ENCODE assay signal across 16 cellular contexts in the genomic region with DNA sequence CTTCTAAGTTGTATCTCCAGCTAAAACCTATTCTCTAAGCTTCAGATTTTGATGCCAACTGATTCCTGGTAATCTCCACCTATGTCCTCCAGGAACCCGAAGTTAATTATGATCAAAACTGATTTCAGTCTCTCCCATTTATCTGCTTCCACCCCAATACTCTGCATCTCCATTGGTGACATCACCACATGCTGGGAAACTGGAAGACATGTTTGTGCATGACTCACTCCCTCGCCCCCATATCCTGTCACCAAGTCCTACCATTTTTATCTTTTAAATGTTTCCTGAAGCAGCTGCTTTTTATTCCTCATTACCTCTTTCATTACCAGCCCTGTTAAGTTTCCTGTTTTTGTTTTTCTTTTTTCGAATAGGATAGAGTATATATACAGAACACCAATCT.
DNase-seq lines count a peak whose midpoint lies in the region; ATAC-seq, FAIRE-seq and TF ChIP-seq lines count a peak whose summit lies in the region.
"Had no signal": no experiment of that assay in that cellular context is flagged by ENCODE, and none has a peak within 500 bp of the region (broad histone marks: within the 10 kb centered on the region; RNA-seq: fewer than 3 reads in every experiment).

No MANE protein-coding gene starts in this region.

- 80% methylated on average over 1 of the region's 3 CpGs; no CpG with 5 or more reads in 1 of the 2 experiments for WGBS in IMR-90 (ENCODE audit: extremely low coverage in 2 of 2, insufficient read length in 1 of 2), 2 experiments

- H2BK120ac ChIP-seq in IMR-90 (ENCODE audit: low read depth, low read length) = no peak overlapping the region

- no peak overlapping the region for H3K14ac ChIP-seq in IMR-90 (replicated peaks; ENCODE audit: low read depth, low read length)

- no peaks in the 10 kb centered on the region for H4K20me1 ChIP-seq in IMR-90 (ENCODE audit: insufficient read depth, low read length)

- no peak overlapping the region for H3K4me2 ChIP-seq in IMR-90 (ENCODE audit: low read depth, low read length)

- no peak overlapping the region for H3K23ac ChIP-seq in IMR-90 (ENCODE audit: low read depth, low read length)

- POLR2A ChIA-PET in A673 (lab: Charles Lee; ENCODE audit: low non-redundant PET) (no interaction called here), IMR-90 (lab: Charles Lee; ENCODE audit: unreplicated experiment) (no interaction called here)

- in situ Hi-C loops in IMR-90 (cut with MboI; ENCODE audit: low sequenced_read_pairs) = no loop called here

- no peak for TF ChIP-seq POLR2A in IMR-90 (IDR thresholded peaks at IDR 0.05; ENCODE audit: low read depth, low read length)

- TF ChIP-seq CTCF in A673 (conservative IDR thresholded peaks at IDR 0.05; ENCODE audit: low read depth, low read length) = no peak
- TF ChIP-seq CTCF in IMR-90 (conservative IDR thresholded peaks at IDR 0.05; ENCODE audit: low read depth, low read length) = no peak
- no peak for TF ChIP-seq CTCF in bronchial epithelial cell (IDR thresholded peaks at IDR 0.05; ENCODE audit: insufficient read depth, low read length, severe bottlenecking)

- CTCF ChIA-PET in A673 (lab: Charles Lee) (no interaction called here), IMR-90 (lab: Yijun Ruan, JAX) (no interaction called here)

- ATAC-seq in IMR-90 (ENCODE audit: low read depth) (peak; percentile 46; the same call in 1 of the 2 replicates), GM21786 (IDR thresholded peaks at IDR 0.05; ENCODE audit: unreplicated experiment) (no peak)
- ATAC-seq: PC-3 had no signal

- no peaks in the 10 kb centered on the region for H3K79me1 ChIP-seq in IMR-90 (ENCODE audit: low read depth in 1 of 2, low read length in 2 of 2)

- H3K27ac ChIP-seq in A673 (ENCODE audit: low read depth, low read length, poor library complexity, severe bottlenecking) = no peak overlapping the region
- H3K27ac ChIP-seq in IMR-90 (ENCODE audit: insufficient read depth, low read length) = no peak overlapping the region
- H3K27ac ChIP-seq: stomach had no signal

- H2BK20ac ChIP-seq in IMR-90 (ENCODE audit: low read depth, low read length) = no peak overlapping the region

- DNase-seq in A673 (ENCODE audit: low spot score) (peak; percentile 72), IMR-90 (peak; percentile 69), bronchial epithelial cell (ENCODE audit: low read depth) (peak; percentile 25), iris pigment epithelial cell (ENCODE audit: low read depth) (peak; percentile 81), NOMO-1 treated with DMSO at 0.1 percent for 48 hours (lab: John Stamatoyannopoulos, UW; ENCODE audit: unreplicated experiment) (no peak), NCI-H69 (lab: John Stamatoyannopoulos, UW) (no peak), dedifferentiated amniotic fluid mesenchymal stem cell (ENCODE audit: extremely low spot score) (no peak)
- DNase-seq: activated CD4-positive, alpha-beta T cell treated with anti-CD3 and anti-CD28 coated beads for 1 hour; activated T-cell treated with anti-CD3 and anti-CD28 coated beads for 4 hours; Caco-2; erythroblast; NCI-H1694 treated with DMSO at 0.1 percent for 48 hours; PC-3; stomach had no signal

- no peak overlapping the region for H2AFZ ChIP-seq in IMR-90 (replicated peaks; ENCODE audit: low read length, poor library complexity)

- H3K4me1 ChIP-seq in A673 (ENCODE audit: insufficient read depth, low read length, poor library complexity, severe bottlenecking) (peaks cover 8% of the 10 kb centered on the region), IMR-90 (ENCODE audit: control insufficient read depth, insufficient read depth, low read length) (no peaks in the 10 kb centered on the region)
- H3K4me1 ChIP-seq: Caco-2, stomach had no signal

- no peak overlapping the region for H2BK5ac ChIP-seq in IMR-90 (ENCODE audit: low read depth, low read length, poor library complexity, severe bottlenecking)

- no peak overlapping the region for H3K18ac ChIP-seq in IMR-90 (ENCODE audit: low read depth, low read length)

- no peak overlapping the region for H4K8ac ChIP-seq in IMR-90 (ENCODE audit: low read depth in 2 of 2, low read length in 2 of 2)

- H3K27me3 ChIP-seq in A673 (replicated peaks; ENCODE audit: insufficient read depth, low read depth, low read length, poor library complexity) (no peaks in the 10 kb centered on the region), IMR-90 (ENCODE audit: control insufficient read depth, insufficient read depth, low read length) (no peaks in the 10 kb centered on the region), bronchial epithelial cell (ENCODE audit: control insufficient read depth, insufficient read depth, low read length) (no peaks in the 10 kb centered on the region)
- H3K27me3 ChIP-seq: stomach had no signal

- no peak overlapping the region for H3K56ac ChIP-seq in IMR-90 (ENCODE audit: extremely low read depth, insufficient read depth, low read length)

- no peaks in the 10 kb centered on the region for H3K9me1 ChIP-seq in IMR-90 (ENCODE audit: insufficient read depth, low read length)

- no peak overlapping the region for H2AK5ac ChIP-seq in IMR-90 (ENCODE audit: low read depth, low read length)

- H3K9ac ChIP-seq in IMR-90 (ENCODE audit: low read depth, low read length) = no peak overlapping the region

- BruUV-seq in A673 (replicated peaks; lab: Mats Ljungman, UMichigan) (no TSS peak), IMR-90 (replicated peaks; lab: Mats Ljungman, UMichigan) (no TSS peak)

- no peak for TF ChIP-seq RAD21 in IMR-90 (IDR thresholded peaks at IDR 0.05; ENCODE audit: low read length)

- intact Hi-C loops in A673 (cut with micrococcal nuclease; ENCODE audit: unreplicated experiment) = no loop called here
- intact Hi-C loops in IMR-90 (cut with micrococcal nuclease) = no loop called here

- dilution Hi-C loops in IMR-90 (cut with HindIII; ENCODE audit: low sequenced_read_pairs, unreplicated experiment) = no loop called here

- no peak overlapping the region for H2BK15ac ChIP-seq in IMR-90 (ENCODE audit: low read depth, low read length)

- no peak overlapping the region for H2AK9ac ChIP-seq in IMR-90 (replicated peaks; ENCODE audit: low read depth, low read length, poor library complexity)

- H3K4ac ChIP-seq in IMR-90 (ENCODE audit: low read depth, low read length) = no peak overlapping the region

- H4K91ac ChIP-seq in IMR-90 (ENCODE audit: insufficient read depth, low read depth, low read length) = no peak overlapping the region

- H4K5ac ChIP-seq in IMR-90 (ENCODE audit: low read depth, low read length) = no peak overlapping the region

- no peaks in the 10 kb centered on the region for H3K9me3 ChIP-seq in A673 (ENCODE audit: low read depth, low read length, poor library complexity, severe bottlenecking)
- H3K9me3 ChIP-seq in IMR-90 (ENCODE audit: control insufficient read depth, insufficient read depth, low read length) = no peaks in the 10 kb centered on the region
- H3K9me3 ChIP-seq: Caco-2, stomach had no signal

- no peak for FAIRE-seq in bronchial epithelial cell (lab: Jason Lieb, UNC)
- FAIRE-seq: GM18507 had no signal

- H3K4me3 ChIP-seq in A673 (ENCODE audit: low read depth, low read length, poor library complexity, severe bottlenecking) (no peak overlapping the region), IMR-90 (ENCODE audit: insufficient read depth, low read depth, low read length) (no peak overlapping the region), bronchial epithelial cell (ENCODE audit: low read depth, low read length) (no peak overlapping the region)
- H3K4me3 ChIP-seq: stomach had no signal

- H3K36me3 ChIP-seq in A673 (ENCODE audit: insufficient read depth, low read length, poor library complexity, severe bottlenecking) = no peaks in the 10 kb centered on the region
- no peaks in the 10 kb centered on the region for H3K36me3 ChIP-seq in IMR-90 (ENCODE audit: control insufficient read depth, insufficient read depth, low read length)
- H3K36me3 ChIP-seq in bronchial epithelial cell (ENCODE audit: control insufficient read depth, insufficient read depth, low read length) = no peaks in the 10 kb centered on the region
- H3K36me3 ChIP-seq: stomach had no signal

TF ChIP-seq in IMR-90, 13 proteins besides CTCF, POLR2A, EP300 and RAD21:
- TF ChIP-seq MAZ (IDR thresholded peaks at IDR 0.05; ENCODE audit: borderline replicate concordance, low read depth, low read length) = no peak
- TF ChIP-seq FOS (IDR thresholded peaks at IDR 0.05; ENCODE audit: low read depth, low read length) = peak; percentile 52
- TF ChIP-seq NFE2L2 (IDR thresholded peaks at IDR 0.05; ENCODE audit: low read depth, low read length) = no peak
- TF ChIP-seq RFX5 (IDR thresholded peaks at IDR 0.05; ENCODE audit: low read depth, low read length) = no peak

Comparison
In these comparisons a context has a peak if more than half of its experiments do, and no peak if none do; other contexts are left out.
1. DNase-seq: peak in A673 (single experiment), IMR-90 (single experiment), bronchial epithelial cell (single experiment) and iris pigment epithelial cell (single experiment); none in NOMO-1 treated with DMSO at 0.1 percent for 48 hours (single experiment), NCI-H69 (single experiment) and dedifferentiated amniotic fluid mesenchymal stem cell (single experiment).